Comparison of ENCODE assay signal across 2 cellular contexts in genomic region chr22:17164392-17165024, GRCh38.
TF ChIP-seq lines count a peak whose summit lies in the region.

No MANE protein-coding gene starts in this region.

TF ChIP-seq in GM23338, 12 proteins besides CTCF, POLR2A, EP300 and RAD21:
- TF ChIP-seq POLR2AphosphoS5 (IDR thresholded peaks at IDR 0.05; ENCODE audit: low read depth) (no peak), EZH2phosphoT487 (IDR thresholded peaks at IDR 0.05; ENCODE audit: unreplicated experiment) (no peak), JUNB (IDR thresholded peaks at IDR 0.05; ENCODE audit: unreplicated experiment) (no peak), CREB1 (CRISPR knock-in tag; IDR thresholded peaks at IDR 0.05; ENCODE audit: low read depth) (no peak), ETS1 (IDR thresholded peaks at IDR 0.05) (no peak), ZNF331 (CRISPR knock-in tag; IDR thresholded peaks at IDR 0.05; ENCODE audit: low read depth) (no peak), ZNF462 (CRISPR knock-in tag; IDR thresholded peaks at IDR 0.05) (no peak), NANOG (IDR thresholded peaks at IDR 0.05; ENCODE audit: borderline replicate concordance) (no peak), ZNF114 (CRISPR knock-in tag; IDR thresholded peaks at IDR 0.05) (no peak), REST (IDR thresholded peaks at IDR 0.05; ENCODE audit: unreplicated experiment) (no peak), EZH2 (IDR thresholded peaks at IDR 0.05; ENCODE audit: low read depth, unreplicated experiment) (no peak), STAT1 (IDR thresholded peaks at IDR 0.05; ENCODE audit: unreplicated experiment) (no peak)

TF ChIP-seq in GM12891, 5 proteins besides CTCF, POLR2A, EP300 and RAD21:
- TF ChIP-seq POLR2AphosphoS5 (IDR thresholded peaks at IDR 0.05; ENCODE audit: low read depth, low read length) (no peak), TAF1 (IDR thresholded peaks at IDR 0.05; ENCODE audit: low read depth, low read length) (no peak), POU2F2 (IDR thresholded peaks at IDR 0.05; ENCODE audit: low read depth, low read length) (no peak), PAX5 (IDR thresholded peaks at IDR 0.05; ENCODE audit: insufficient read depth, low read length, severe bottlenecking) (no peak), SPI1 (IDR thresholded peaks at IDR 0.05; ENCODE audit: low read depth, low read length) (no peak)
